In the genomic region with DNA sequence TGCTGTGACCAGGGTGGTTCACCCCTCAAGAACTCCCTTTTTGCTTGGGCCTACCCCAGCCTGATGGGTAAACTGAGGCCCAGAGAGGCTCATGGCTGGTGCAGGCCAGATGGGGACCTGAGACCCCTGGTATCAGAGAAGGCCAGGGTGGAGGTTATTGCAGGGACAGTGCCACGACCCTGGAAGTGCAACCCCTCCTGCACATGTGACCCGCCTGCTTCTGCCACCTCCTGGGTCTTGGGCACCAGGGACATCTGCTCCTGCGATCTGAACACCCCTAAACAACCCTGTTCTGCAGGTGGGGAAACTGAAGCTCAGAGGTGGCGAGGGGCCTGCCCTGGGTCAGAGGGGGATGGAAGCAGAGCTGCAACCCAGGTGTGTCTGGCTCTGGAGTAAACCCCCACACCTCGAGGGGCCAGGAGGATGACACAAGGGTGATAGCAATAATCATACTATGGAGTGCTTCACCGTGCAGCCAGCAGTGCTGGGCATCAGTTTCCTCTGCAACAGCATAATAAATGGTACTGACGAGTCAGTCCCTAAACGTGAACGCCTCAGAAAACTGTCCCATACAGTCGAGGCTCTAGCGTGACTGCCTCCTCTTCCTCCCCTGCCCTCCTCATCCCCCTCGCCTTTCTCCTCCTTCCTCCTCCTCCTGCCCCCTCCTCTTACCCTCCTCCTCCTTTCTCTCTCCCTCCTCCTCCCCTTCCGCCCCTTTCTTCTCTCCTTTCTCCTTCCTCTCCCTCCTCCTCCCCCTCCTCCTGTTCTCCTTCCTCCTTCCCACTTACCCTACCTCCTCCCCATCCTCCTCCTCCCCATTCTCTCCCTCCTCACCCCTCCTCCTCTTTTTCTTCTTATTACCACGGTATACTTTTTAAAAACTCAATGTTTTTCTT, we compare ENCODE assay signal across 3 cellular contexts.
TF ChIP-seq lines count a peak whose summit lies in the region.

No MANE protein-coding gene starts in this region.

TF ChIP-seq in GM23338, 12 proteins besides CTCF, POLR2A, EP300 and RAD21 (continues in another document):
- TF ChIP-seq JUNB (IDR thresholded peaks at IDR 0.05; ENCODE audit: unreplicated experiment) (no peak), CREB1 (CRISPR knock-in tag; IDR thresholded peaks at IDR 0.05; ENCODE audit: low read depth) (no peak), ZNF114 (CRISPR knock-in tag; IDR thresholded peaks at IDR 0.05) (no peak), NANOG (IDR thresholded peaks at IDR 0.05; ENCODE audit: borderline replicate concordance) (no peak), REST (IDR thresholded peaks at IDR 0.05; ENCODE audit: unreplicated experiment) (no peak)

TF ChIP-seq in WTC11, 78 proteins besides CTCF, POLR2A, EP300 and RAD21 (continues in another document):
- TF ChIP-seq ZMAT4 (CRISPR knock-in tag; IDR thresholded peaks at IDR 0.05) (no peak), ZNF263 (CRISPR knock-in tag; IDR thresholded peaks at IDR 0.05; ENCODE audit: low read depth) (peak; percentile 73), ZNF532 (CRISPR knock-in tag; IDR thresholded peaks at IDR 0.05; ENCODE audit: borderline replicate concordance) (no peak), ZNF138 (CRISPR knock-in tag; conservative IDR thresholded peaks at IDR 0.05) (no peak), ATF2 (CRISPR knock-in tag; IDR thresholded peaks at IDR 0.05; ENCODE audit: borderline replicate concordance, low read depth) (no peak), SOX15 (CRISPR knock-in tag; IDR thresholded peaks at IDR 0.05) (no peak), USF1 (CRISPR knock-in tag; IDR thresholded peaks at IDR 0.05) (0 out of 2 replicates have a peak, but pooled peaks have one; percentile 8)
- TF ChIP-seq, protein P1, sequence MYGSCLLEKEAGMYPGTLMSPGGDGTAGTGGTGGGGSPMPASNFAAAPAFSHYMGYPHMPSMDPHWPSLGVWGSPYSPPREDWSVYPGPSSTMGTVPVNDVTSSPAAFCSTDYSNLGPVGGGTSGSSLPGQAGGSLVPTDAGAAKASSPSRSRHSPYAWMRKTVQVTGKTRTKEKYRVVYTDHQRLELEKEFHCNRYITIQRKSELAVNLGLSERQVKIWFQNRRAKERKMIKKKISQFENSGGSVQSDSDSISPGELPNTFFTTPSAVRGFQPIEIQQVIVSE (CRISPR knock-in tag; IDR thresholded peaks at IDR 0.05; ENCODE audit: borderline replicate concordance), result no peak
- TF ChIP-seq, protein P2, sequence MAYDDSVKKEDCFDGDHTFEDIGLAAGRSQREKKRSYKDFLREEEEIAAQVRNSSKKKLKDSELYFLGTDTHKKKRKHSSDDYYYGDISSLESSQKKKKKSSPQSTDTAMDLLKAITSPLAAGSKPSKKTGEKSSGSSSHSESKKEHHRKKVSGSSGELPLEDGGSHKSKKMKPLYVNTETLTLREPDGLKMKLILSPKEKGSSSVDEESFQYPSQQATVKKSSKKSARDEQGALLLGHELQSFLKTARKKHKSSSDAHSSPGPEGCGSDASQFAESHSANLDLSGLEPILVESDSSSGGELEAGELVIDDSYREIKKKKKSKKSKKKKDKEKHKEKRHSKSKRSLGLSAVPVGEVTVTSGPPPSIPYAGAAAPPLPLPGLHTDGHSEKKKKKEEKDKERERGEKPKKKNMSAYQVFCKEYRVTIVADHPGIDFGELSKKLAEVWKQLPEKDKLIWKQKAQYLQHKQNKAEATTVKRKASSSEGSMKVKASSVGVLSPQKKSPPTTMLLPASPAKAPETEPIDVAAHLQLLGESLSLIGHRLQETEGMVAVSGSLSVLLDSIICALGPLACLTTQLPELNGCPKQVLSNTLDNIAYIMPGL (CRISPR knock-in tag; IDR thresholded peaks at IDR 0.05), result 0 out of 2 replicates have a peak, but pooled peaks have one; percentile 38

TF ChIP-seq in HepG2, 621 proteins besides CTCF, POLR2A, EP300 and RAD21:
- TF ChIP-seq ZNF841 (CRISPR knock-in tag; IDR thresholded peaks at IDR 0.05; ENCODE audit: borderline replicate concordance) (no peak), IRX3 (CRISPR knock-in tag; IDR thresholded peaks at IDR 0.05; ENCODE audit: borderline replicate concordance, low read depth) (no peak), PCBP2 (optimal IDR thresholded peaks at IDR 0.05; ENCODE audit: low read depth, low read length, poor library complexity, severe bottlenecking) (no peak), NFKBIZ (CRISPR knock-in tag; IDR thresholded peaks at IDR 0.05) (no peak), FOXJ3 (CRISPR knock-in tag; IDR thresholded peaks at IDR 0.05; ENCODE audit: borderline replicate concordance) (no peak), ZNF234 (CRISPR knock-in tag; conservative IDR thresholded peaks at IDR 0.05) (no peak), RXRB (CRISPR knock-in tag; IDR thresholded peaks at IDR 0.05; ENCODE audit: borderline replicate concordance) (no peak)
